Comparison of ENCODE assay signal across 9 cellular contexts in the genomic region with DNA sequence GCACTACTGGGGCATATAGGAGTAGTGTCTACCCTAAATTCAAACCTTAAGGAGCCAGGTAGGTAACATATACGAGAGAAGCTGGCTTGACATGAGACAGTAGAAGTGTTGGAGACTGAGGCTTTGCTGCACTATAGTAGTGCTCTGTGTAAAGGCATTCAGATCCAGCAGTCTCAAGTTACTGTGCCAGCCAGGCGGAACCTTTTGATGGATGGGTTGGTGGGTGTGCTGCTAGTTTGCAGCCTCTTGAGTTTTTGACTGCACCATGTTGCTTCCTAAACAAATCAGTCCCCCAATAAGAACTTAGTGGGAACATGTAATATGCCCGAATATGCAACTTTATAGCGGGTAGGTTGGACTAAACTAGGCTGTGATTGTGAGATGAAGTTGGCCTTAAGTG. TPM values are rescaled to one million over a fixed set of nuclear protein-coding genes. Genes with fewer than 3 reads are reported as not detected.
DNase-seq lines count a peak whose midpoint lies in the region; ATAC-seq and TF ChIP-seq lines count a peak whose summit lies in the region.
"Had no signal": no experiment of that assay in that cellular context is flagged by ENCODE, and none has a peak within 500 bp of the region (broad histone marks: within the 10 kb centered on the region; RNA-seq: fewer than 3 reads in every experiment).

No MANE protein-coding gene starts in this region.

- H3K9me3 Mint-ChIP-seq in IgD-negative memory B cell = no peaks in the 10 kb centered on the region

- ATAC-seq in body of pancreas = no peak
- no peak for ATAC-seq in mucosa of descending colon

- H3K27ac ChIP-seq in body of pancreas = no peak overlapping the region
- H3K27ac ChIP-seq in mucosa of rectum (ENCODE audit: low read depth in 2 of 2, low read length in 2 of 2) = no peak overlapping the region

- no peak for TF ChIP-seq POLR2A in body of pancreas (IDR thresholded peaks at IDR 0.05)

- H3K4me1 ChIP-seq in body of pancreas (peaks cover 38% of the 10 kb centered on the region), mucosa of rectum (ENCODE audit: control insufficient read depth in 2 of 2, insufficient read depth in 2 of 2, low read length in 2 of 2) (peaks cover 17 to 22% of the 10 kb centered on the region in 2 donors), mucosa of descending colon (ENCODE audit: low read depth) (peaks cover 28% of the 10 kb centered on the region)

- H3K36me3 ChIP-seq in body of pancreas (replicated peaks in 1 of 2; ENCODE audit: insufficient read depth in 1 of 2, low read depth in 2 of 2) (no peaks in the 10 kb centered on the region), mucosa of rectum (ENCODE audit: control insufficient read depth in 2 of 2, insufficient read depth in 2 of 2, low read length in 2 of 2) (peaks cover 1 to 6% of the 10 kb centered on the region in 2 donors), mucosa of descending colon (ENCODE audit: low read depth) (no peaks in the 10 kb centered on the region)

- H3K9me3 ChIP-seq in body of pancreas (no peaks in the 10 kb centered on the region), mucosa of rectum (ENCODE audit: control insufficient read depth in 2 of 2, low read length in 2 of 2) (no peaks in the 10 kb centered on the region), mucosa of descending colon (no peaks in the 10 kb centered on the region)

- H3K27me3 ChIP-seq in body of pancreas = no peaks in the 10 kb centered on the region
- no peaks in the 10 kb centered on the region for H3K27me3 ChIP-seq in mucosa of rectum (ENCODE audit: control insufficient read depth in 2 of 2, insufficient read depth in 2 of 2, low read length in 2 of 2)

- H3K27me3 Mint-ChIP-seq in IgD-negative memory B cell = no peaks in the 10 kb centered on the region

- no peaks in the 10 kb centered on the region for H3K36me3 Mint-ChIP-seq in IgD-negative memory B cell

- H3K4me3 Mint-ChIP-seq in IgD-negative memory B cell = peak overlapping the region; percentile 84 to 97 (median 92)

- WGBS in body of pancreas, 2 donors = 62 to 70% methylated on average over 3 to 4 of the region's 4 CpGs

- peaks cover 39 to 44% (median 39%) of the 10 kb centered on the region in 3 donors for H3K4me1 Mint-ChIP-seq in IgD-negative memory B cell

- peak overlapping the region in 2 of 3 donors; percentile 18 to 78 for H3K27ac Mint-ChIP-seq in IgD-negative memory B cell

- H3K4me3 ChIP-seq in body of pancreas = peak overlapping the region; percentile 69 to 94
- peak overlapping the region; percentile 96 to 97 for H3K4me3 ChIP-seq in mucosa of rectum (ENCODE audit: low read length in 2 of 2)
- H3K4me3 ChIP-seq in mucosa of descending colon = no peak overlapping the region

- intact Hi-C loops in body of pancreas (cut with DNase I) (no loop called here), mucosa of descending colon (cut with DNase I, micrococcal nuclease) (no loop called here)

- in situ Hi-C loops in ACHN (cut with HindIII; ENCODE audit: low pct_ligation_motif_present, low pct_unique_long_range_greater_than_20kb, low sequenced_read_pairs) = no loop called here

- TF ChIP-seq CTCF in body of pancreas (IDR thresholded peaks at IDR 0.05) (no peak), mucosa of descending colon (IDR thresholded peaks at IDR 0.05) (no peak)

- DNase-seq in ACHN (peak; percentile 32), body of pancreas (no peak), mucosa of descending colon (no peak), NCI-H2171 treated with DMSO at 0.1 percent for 48 hours (lab: John Stamatoyannopoulos, UW) (no peak), NCI-H1417 (lab: John Stamatoyannopoulos, UW) (no peak), NCI-H82 treated with DMSO at 0.1 percent for 48 hours (lab: John Stamatoyannopoulos, UW; ENCODE audit: unreplicated experiment) (no peak)
- DNase-seq: stimulated activated CD4-positive, alpha-beta T cell treated with anti-CD3 and anti-CD28 coated beads, Interleukin-4, amount 100 ng/mL, for 24 hours had no signal

- H3K9ac ChIP-seq in mucosa of rectum (ENCODE audit: low read depth in 1 of 2, low read length in 2 of 2) = peak overlapping the region; percentile 94

RNA-seq across cellular contexts. Expression of a gene that starts 1.5 kb away (rescaled TPM):
- polyA plus RNA-seq in IgD-negative memory B cell = 82.0 TPM
- 100 to 1,000 TPM in 1 of 2 donors, 10 to 100 TPM in 1; 86.7 to 145 TPM for total RNA-seq in body of pancreas
- 100 to 1,000 TPM; 165 to 206 (median 174) TPM for total RNA-seq in mucosa of descending colon

RNA-seq across cellular contexts. Expression of a gene that starts 23.0 kb away (rescaled TPM):
- polyA plus RNA-seq in IgD-negative memory B cell = 0.64 TPM
- total RNA-seq in body of pancreas (not detected), mucosa of descending colon (under 1 TPM in 1 of 3 donors, not detected in 2; 0.25 TPM)

RNA-seq across cellular contexts. Expression of a gene that starts 55.7 kb away (rescaled TPM):
- 36.2 TPM for polyA plus RNA-seq in IgD-negative memory B cell
- total RNA-seq in body of pancreas = 1 to 10 TPM; 1.6 to 4.4 TPM
- 10 to 100 TPM; 28.1 to 58.4 (median 37.5) TPM for total RNA-seq in mucosa of descending colon

Comparison
In these comparisons a context has a peak if more than half of its experiments do, and no peak if none do; other contexts are left out.
1. RNA of a gene that starts 55.7 kb away (total RNA-seq): 28.1 to 58.4 TPM in mucosa of descending colon; 1.6 to 4.4 TPM in body of pancreas; every median in the first group is over 4 times any median in the second.